1 cellular context compared by ENCODE assay signal in genomic region chr5:61280205-61280604, GRCh38.
TF ChIP-seq lines count a peak whose summit lies in the region.

No MANE protein-coding gene starts in this region.

TF ChIP-seq in GM23338, 12 proteins besides CTCF, POLR2A, EP300 and RAD21 (continued from another document):
- TF ChIP-seq REST (IDR thresholded peaks at IDR 0.05; ENCODE audit: unreplicated experiment) (no peak), STAT1 (IDR thresholded peaks at IDR 0.05; ENCODE audit: unreplicated experiment) (no peak), JUNB (IDR thresholded peaks at IDR 0.05; ENCODE audit: unreplicated experiment) (no peak), CREB1 (CRISPR knock-in tag; IDR thresholded peaks at IDR 0.05; ENCODE audit: low read depth) (no peak), EZH2phosphoT487 (IDR thresholded peaks at IDR 0.05; ENCODE audit: unreplicated experiment) (no peak)
